Comparison of ENCODE assay signal across 24 cellular contexts in genomic region chr14:90561920-90562319, GRCh38.
DNase-seq lines count a peak whose midpoint lies in the region; ATAC-seq and TF ChIP-seq lines count a peak whose summit lies in the region.
"Had no signal": no experiment of that assay in that cellular context is flagged by ENCODE, and none has a peak within 500 bp of the region (broad histone marks: within the 10 kb centered on the region; RNA-seq: fewer than 3 reads in every experiment).

No MANE protein-coding gene starts in this region.

- H2AK5ac ChIP-seq in neuronal stem cell (ENCODE audit: low read depth, low read length), result peak overlapping the region; percentile 56

- H2AFZ ChIP-seq in neuronal stem cell (ENCODE audit: low read length), result no peak overlapping the region
- H2AFZ ChIP-seq: GM23248 had no signal

- peaks cover 3% of the 10 kb centered on the region for H3K4me1 ChIP-seq in left ventricle myocardium inferior
- peaks cover 0 to 9% of the 10 kb centered on the region in 2 donors for H3K4me1 ChIP-seq in neuronal stem cell (ENCODE audit: control insufficient read depth in 2 of 2, insufficient read depth in 1 of 2, low read depth in 1 of 2, low read length in 2 of 2)
- H3K4me1 ChIP-seq in gastroesophageal sphincter, result peaks cover 0 to 55% (median 0%) of the 10 kb centered on the region in 3 donors
- H3K4me1 ChIP-seq: A549 had no signal

- H3K4me2 ChIP-seq in neuronal stem cell (ENCODE audit: insufficient read depth, low read length, poor library complexity, severe bottlenecking), result no peak overlapping the region
- H3K4me2 ChIP-seq: A549 had no signal

- peak overlapping the region; percentile 36 for H3K18ac ChIP-seq in neuronal stem cell (ENCODE audit: low read length)

- H3K27me3 ChIP-seq in left ventricle myocardium inferior (ENCODE audit: low read depth), result no peaks in the 10 kb centered on the region
- H3K27me3 ChIP-seq in dorsolateral prefrontal cortex, result no peaks in the 10 kb centered on the region
- H3K27me3 ChIP-seq in neuronal stem cell (ENCODE audit: control insufficient read depth in 3 of 3, insufficient read depth in 3 of 3, low read depth in 1 of 3, low read length in 3 of 3), result no peaks in the 10 kb centered on the region
- no peaks in the 10 kb centered on the region for H3K27me3 ChIP-seq in gastroesophageal sphincter
- H3K27me3 ChIP-seq: BE2C; BLaER1 treated with 17β-estradiol and CSF1 and Interleukin-3, amounts not matched to agents 10 nM and 100 nM had no signal

- H2BK12ac ChIP-seq in neuronal stem cell (ENCODE audit: low read length), result no peak overlapping the region

- H2BK120ac ChIP-seq in neuronal stem cell (ENCODE audit: low read depth, low read length), result no peak overlapping the region

- no peak for TF ChIP-seq EP300 in gastroesophageal sphincter (IDR thresholded peaks at IDR 0.05)

- H3K36me3 ChIP-seq in left ventricle myocardium inferior, result peaks cover 14% of the 10 kb centered on the region
- no peaks in the 10 kb centered on the region for H3K36me3 ChIP-seq in neuronal stem cell (replicated peaks in 1 of 2; ENCODE audit: control insufficient read depth in 2 of 2, insufficient read depth in 2 of 2, low read length in 2 of 2)
- peaks cover 0 to 11% of the 10 kb centered on the region in 2 donors for H3K36me3 ChIP-seq in gastroesophageal sphincter
- H3K36me3 ChIP-seq: BE2C had no signal

- no peak for TF ChIP-seq POLR2A in gastroesophageal sphincter (IDR thresholded peaks at IDR 0.05)

- no peak overlapping the region for H3K27ac ChIP-seq in left ventricle myocardium inferior (replicated peaks)
- peak overlapping the region in 30 of 59 donors; percentile 8 to 99 (median 72) for H3K27ac ChIP-seq in dorsolateral prefrontal cortex
- no peak overlapping the region for H3K27ac ChIP-seq in neuronal stem cell (replicated peaks; ENCODE audit: low read length)
- H3K27ac ChIP-seq in temporal lobe (ENCODE audit: low read depth, low read length), result peak overlapping the region; percentile 13
- peak overlapping the region in 2 of 4 donors; percentile 24 to 30 for H3K27ac ChIP-seq in gastroesophageal sphincter
- H3K27ac ChIP-seq: A549; BLaER1 treated with 17β-estradiol and CSF1 and Interleukin-3, amounts not matched to agents 10 nM and 100 nM; GM23248 had no signal

- H4K8ac ChIP-seq in neuronal stem cell (ENCODE audit: low read depth, low read length), result peak overlapping the region; percentile 67

- H3K23ac ChIP-seq in neuronal stem cell (ENCODE audit: low read depth, low read length, poor library complexity), result no peak overlapping the region

- no peak overlapping the region for H3K14ac ChIP-seq in neuronal stem cell (ENCODE audit: low read length)

- intact Hi-C loops in left cardiac atrium (cut with DNase I), result no loop called here
- intact Hi-C loops in left ventricle myocardium inferior (cut with micrococcal nuclease), result no loop called here
- intact Hi-C loops in dorsolateral prefrontal cortex (cut with DNase I), result loop anchor here in 1 of 2 donors (10.0 kb wide), 1 partner anchor 133 kb away; no protein-coding TSS in a partner anchor

- DNase-seq in left cardiac atrium (peak; percentile 9), left ventricle myocardium inferior (no peak), dorsolateral prefrontal cortex (no peak), neuronal stem cell (ENCODE audit: low spot score) (no peak), HK-2 (ENCODE audit: unreplicated experiment) (no peak)
- DNase-seq: 8988T; ACHN; AML-193; BE2C; CD4-positive, alpha-beta T cell; CD8-positive, alpha-beta memory T cell; DMS 273 treated with DMSO at 0.1 percent for 48 hours; DMS79; EL; GDM1; GM23248; H9 had no signal

- H2BK15ac ChIP-seq in neuronal stem cell (ENCODE audit: low read length), result no peak overlapping the region

- H4K91ac ChIP-seq in neuronal stem cell (ENCODE audit: low read depth, low read length, poor library complexity), result no peak overlapping the region

- no peak for ATAC-seq in left cardiac atrium
- ATAC-seq in gastroesophageal sphincter, result no peak
- no peak for ATAC-seq in HG03521 (IDR thresholded peaks at IDR 0.05; ENCODE audit: unreplicated experiment)
- ATAC-seq: A549, GM12878, HCT116 had no signal

- WGBS in neuronal stem cell (ENCODE audit: extremely low coverage in 2 of 2, insufficient read length in 2 of 2, insufficient replicate concordance in 1 of 2), 2 donors, result no CpG with 5 or more reads among the region's 7 CpGs
- WGBS in gastroesophageal sphincter (ENCODE audit: low coverage in 1 of 2), 2 donors, result 70 to 85% methylated on average over 6 of the region's 7 CpGs

- no peak overlapping the region for H3K4ac ChIP-seq in neuronal stem cell (ENCODE audit: low read length)

- H2BK5ac ChIP-seq in neuronal stem cell (ENCODE audit: low read length), result no peak overlapping the region

- H3K9me3 ChIP-seq in left ventricle myocardium inferior (replicated peaks) (no peaks in the 10 kb centered on the region), neuronal stem cell (replicated peaks in 1 of 2; ENCODE audit: control insufficient read depth in 2 of 2, insufficient read depth in 1 of 2, low read depth in 1 of 2, low read length in 2 of 2) (no peaks in the 10 kb centered on the region), gastroesophageal sphincter (no peaks in the 10 kb centered on the region)
- H3K9me3 ChIP-seq: A549; BE2C; BLaER1 treated with 17β-estradiol and CSF1 and Interleukin-3, amounts not matched to agents 10 nM and 100 nM had no signal

- H3K4me3 ChIP-seq in left ventricle myocardium inferior, result no peak overlapping the region
- H3K4me3 ChIP-seq in dorsolateral prefrontal cortex, result no peak overlapping the region
- H3K4me3 ChIP-seq in neuronal stem cell (ENCODE audit: low read length in 2 of 2), result no peak overlapping the region
- H3K4me3 ChIP-seq in gastroesophageal sphincter, result no peak overlapping the region
- H3K4me3 ChIP-seq: A549; BLaER1 treated with 17β-estradiol and CSF1 and Interleukin-3, amounts not matched to agents 10 nM and 100 nM; GM12878; GM23248 had no signal

- TF ChIP-seq CTCF in left ventricle myocardium inferior (IDR thresholded peaks at IDR 0.05; ENCODE audit: borderline replicate concordance) (no peak), dorsolateral prefrontal cortex (IDR thresholded peaks at IDR 0.05 in 54 of 56, conservative IDR thresholded peaks at IDR 0.05 in 2 of 56; ENCODE audit: low read depth in 1 of 56, partially characterized antibody in 56 of 56) (no peak), gastroesophageal sphincter (IDR thresholded peaks at IDR 0.05) (no peak)

- no peak overlapping the region for H3K9ac ChIP-seq in neuronal stem cell (ENCODE audit: low read depth, low read length, poor library complexity)
- H3K9ac ChIP-seq: BLaER1 treated with 17β-estradiol and CSF1 and Interleukin-3, amounts not matched to agents 10 nM and 100 nM; GM23248 had no signal

- no peaks in the 10 kb centered on the region for H3K79me1 ChIP-seq in neuronal stem cell (ENCODE audit: low read depth, low read length)

Comparison
In these comparisons a context has a peak if more than half of its experiments do, and no peak if none do; other contexts are left out.
1. H3K27ac ChIP-seq: peak in dorsolateral prefrontal cortex (30 of 59) and temporal lobe (single experiment); none in left ventricle myocardium inferior (single experiment) and neuronal stem cell (single experiment).